28 cellular contexts compared by ENCODE assay signal in genomic region chr18:66792466-66792865, GRCh38.
DNase-seq lines count a peak whose midpoint lies in the region; ATAC-seq and TF ChIP-seq lines count a peak whose summit lies in the region.
"Had no signal": no experiment of that assay in that cellular context is flagged by ENCODE, and none has a peak within 500 bp of the region (broad histone marks: within the 10 kb centered on the region; RNA-seq: fewer than 3 reads in every experiment).

No MANE protein-coding gene starts in this region.

- POLR2A ChIA-PET in WTC11 (lab: Charles Lee): no interaction called here

- no peaks in the 10 kb centered on the region for H4K20me1 ChIP-seq in GM23338 (replicated peaks; ENCODE audit: insufficient read depth)

- no peak overlapping the region for H3K23ac ChIP-seq in mesenchymal stem cell (ENCODE audit: low read length in 2 of 2)

- no peaks in the 10 kb centered on the region for H3K36me3 Mint-ChIP-seq in GM23338 (ENCODE audit: low read depth)
- H3K36me3 Mint-ChIP-seq in WTC11: no peaks in the 10 kb centered on the region
- H3K36me3 Mint-ChIP-seq: activated naive CD4-positive, alpha-beta T cell treated with anti-CD3 and anti-CD28 coated beads, Interleukin-2, amount 50 U/mL, for 72 hours; mesothelial cell of epicardium; naive thymus-derived CD4-positive, alpha-beta T cell; stimulated activated memory B cell treated with anti-CD40 and anti-IgM and Interleukin-4, amounts not matched to agents 10 μg/mL and 1 μg/mL and 100 μg/mL, for 72 hours had no signal

- no peak overlapping the region for H2BK15ac ChIP-seq in mesenchymal stem cell (ENCODE audit: low read depth, poor library complexity, severe bottlenecking)

- no peaks in the 10 kb centered on the region for H3K9me2 ChIP-seq in GM23338 (ENCODE audit: insufficient read depth)

- H3K14ac ChIP-seq in mesenchymal stem cell (ENCODE audit: low read length in 2 of 2): no peak overlapping the region

- no peak overlapping the region for H3K4ac ChIP-seq in mesenchymal stem cell (ENCODE audit: low read depth in 1 of 2, low read length in 2 of 2)

- H3K4me1 Mint-ChIP-seq in GM23338 (peaks cover 4% of the 10 kb centered on the region; the same call in 2 of the 3 replicates), WTC11 (peaks cover 3% of the 10 kb centered on the region)
- H3K4me1 Mint-ChIP-seq: naive thymus-derived CD4-positive, alpha-beta T cell; stimulated activated memory B cell treated with anti-CD40 and anti-IgM and Interleukin-4, amounts not matched to agents 10 μg/mL and 1 μg/mL and 100 μg/mL, for 72 hours had no signal

- no peaks in the 10 kb centered on the region for H3K4me1 ChIP-seq in GM23338 (ENCODE audit: insufficient read depth)
- no peaks in the 10 kb centered on the region for H3K4me1 ChIP-seq in mesenchymal stem cell (ENCODE audit: control insufficient read depth, insufficient read depth, low read depth, low read length)
- H3K4me1 ChIP-seq: esophagus muscularis mucosa, gastroesophageal sphincter had no signal

- no peak overlapping the region for H2AFZ ChIP-seq in GM23338
- H2AFZ ChIP-seq in mesenchymal stem cell (ENCODE audit: low read depth, low read length): no peak overlapping the region

- H3K18ac ChIP-seq in mesenchymal stem cell (ENCODE audit: low read depth in 1 of 2, low read length in 2 of 2): no peak overlapping the region

- H3K36me3 ChIP-seq in GM23338 (ENCODE audit: insufficient read depth) (no peaks in the 10 kb centered on the region), mesenchymal stem cell (ENCODE audit: control insufficient read depth in 1 of 2, insufficient read depth in 2 of 2, low read depth in 1 of 2, low read length in 2 of 2) (no peaks in the 10 kb centered on the region)
- H3K36me3 ChIP-seq: esophagus muscularis mucosa, gastroesophageal sphincter had no signal

- H3K9ac ChIP-seq in mesenchymal stem cell (ENCODE audit: low read length): no peak overlapping the region

- no peaks in the 10 kb centered on the region for H3K9me3 Mint-ChIP-seq in GM23338
- no peaks in the 10 kb centered on the region for H3K9me3 Mint-ChIP-seq in WTC11
- H3K9me3 Mint-ChIP-seq: activated naive CD4-positive, alpha-beta T cell treated with anti-CD3 and anti-CD28 coated beads, Interleukin-2, amount 50 U/mL, for 72 hours; mesothelial cell of epicardium; stimulated activated memory B cell treated with anti-CD40 and anti-IgM and Interleukin-4, amounts not matched to agents 10 μg/mL and 1 μg/mL and 100 μg/mL, for 72 hours had no signal

- no peak for TF ChIP-seq CTCF in GM23338 (conservative IDR thresholded peaks at IDR 0.05; ENCODE audit: low read depth in 2 of 2)
- TF ChIP-seq CTCF in WTC11 (IDR thresholded peaks at IDR 0.05): no peak
- no peak for TF ChIP-seq CTCF in fibroblast of pulmonary artery (IDR thresholded peaks at IDR 0.05; ENCODE audit: low read length, missing control alignments)
- no peak for TF ChIP-seq CTCF in GM13976 (IDR thresholded peaks at IDR 0.05; ENCODE audit: borderline replicate concordance, control extremely low read depth, extremely low read depth, insufficient read depth, missing control alignments)

- no peaks in the 10 kb centered on the region for H3K79me1 ChIP-seq in mesenchymal stem cell (replicated peaks; ENCODE audit: low read length, poor library complexity, severe bottlenecking)

- H3K27me3 ChIP-seq in GM23338 (ENCODE audit: insufficient read depth) (no peaks in the 10 kb centered on the region), mesenchymal stem cell (ENCODE audit: control insufficient read depth in 1 of 2, insufficient read depth in 1 of 2, low read length in 2 of 2) (no peaks in the 10 kb centered on the region)
- H3K27me3 ChIP-seq: esophagus muscularis mucosa, gastroesophageal sphincter had no signal

- no peaks in the 10 kb centered on the region for H3K79me2 ChIP-seq in GM23338 (replicated peaks; ENCODE audit: insufficient read depth)

- ATAC-seq in GM23338: no peak
- no peak for ATAC-seq in WTC11
- no peak for ATAC-seq in HG03520 (IDR thresholded peaks at IDR 0.05; ENCODE audit: unreplicated experiment)
- ATAC-seq: activated naive CD4-positive, alpha-beta T cell treated with anti-CD3 and anti-CD28 coated beads, Interleukin-2, amount 50 U/mL, for 72 hours; gastroesophageal sphincter; left colon; naive thymus-derived CD4-positive, alpha-beta T cell; Right ventricle myocardium inferior; stimulated activated memory B cell treated with anti-CD40 and anti-IgM and Interleukin-4, amounts not matched to agents 10 μg/mL and 1 μg/mL and 100 μg/mL, for 72 hours had no signal

- peaks cover 2% of the 10 kb centered on the region for H3K27me3 Mint-ChIP-seq in GM23338 (ENCODE audit: insufficient read depth, low read depth, poor library complexity)
- H3K27me3 Mint-ChIP-seq in WTC11 (ENCODE audit: low read depth): no peaks in the 10 kb centered on the region
- H3K27me3 Mint-ChIP-seq: naive thymus-derived CD4-positive, alpha-beta T cell; stimulated activated memory B cell treated with anti-CD40 and anti-IgM and Interleukin-4, amounts not matched to agents 10 μg/mL and 1 μg/mL and 100 μg/mL, for 72 hours had no signal

- H3K4me2 ChIP-seq in GM23338: no peak overlapping the region
- H3K4me2 ChIP-seq in mesenchymal stem cell (ENCODE audit: low read length, poor library complexity, severe bottlenecking): no peak overlapping the region

- H3K4me3 ChIP-seq in GM23338 (no peak overlapping the region), fibroblast of pulmonary artery (replicated peaks; ENCODE audit: low read depth, low read length) (no peak overlapping the region), mesenchymal stem cell (ENCODE audit: insufficient read depth in 1 of 2, low read depth in 1 of 2, low read length in 2 of 2) (no peak overlapping the region)
- H3K4me3 ChIP-seq: esophagus muscularis mucosa, gastroesophageal sphincter had no signal

- H4K8ac ChIP-seq in mesenchymal stem cell (ENCODE audit: low read length): no peak overlapping the region

- H3K4me3 Mint-ChIP-seq in GM23338 (no peak overlapping the region), WTC11 (no peak overlapping the region)
- H3K4me3 Mint-ChIP-seq: mesothelial cell of epicardium; naive thymus-derived CD4-positive, alpha-beta T cell; stimulated activated memory B cell treated with anti-CD40 and anti-IgM and Interleukin-4, amounts not matched to agents 10 μg/mL and 1 μg/mL and 100 μg/mL, for 72 hours had no signal

- no peak overlapping the region for H2BK120ac ChIP-seq in mesenchymal stem cell (ENCODE audit: low read depth, low read length)

- H3F3A ChIP-seq in GM23338 (replicated peaks; ENCODE audit: low read depth): no peaks in the 10 kb centered on the region

- in situ Hi-C loops in GM13976 (cut with MboI; ENCODE audit: low sequenced_read_pairs, unreplicated experiment): no loop called here

- WGBS in mesenchymal stem cell: 43% methylated on average over 2 of the region's 3 CpGs

- no peak overlapping the region for H4K91ac ChIP-seq in mesenchymal stem cell (ENCODE audit: low read length)

- no peak overlapping the region for H2AK5ac ChIP-seq in mesenchymal stem cell (ENCODE audit: low read length, severe bottlenecking)

- peak overlapping the region; percentile 9 for H2BK5ac ChIP-seq in mesenchymal stem cell (ENCODE audit: low read depth, low read length, poor library complexity, severe bottlenecking)

- H3K27ac Mint-ChIP-seq in GM23338 (peak overlapping the region; percentile 35; the same call in 1 of the 2 replicates), WTC11 (peak overlapping the region; percentile 82; the same call in 1 of the 2 replicates)
- H3K27ac Mint-ChIP-seq: activated naive CD4-positive, alpha-beta T cell treated with anti-CD3 and anti-CD28 coated beads, Interleukin-2, amount 50 U/mL, for 72 hours; mesothelial cell of epicardium; naive thymus-derived CD4-positive, alpha-beta T cell; stimulated activated memory B cell treated with anti-CD40 and anti-IgM and Interleukin-4, amounts not matched to agents 10 μg/mL and 1 μg/mL and 100 μg/mL, for 72 hours had no signal

- DNase-seq in GM23338 (ENCODE audit: low spot score): no peak
- DNase-seq in WTC11 (ENCODE audit: low spot score): no peak
- DNase-seq in fibroblast of pulmonary artery (ENCODE audit: low read depth): peak; percentile 49
- DNase-seq in mesenchymal stem cell: peak; percentile 6
- DNase-seq in GM13976 (ENCODE audit: low spot score): no peak
- DNase-seq in COR-L47 (lab: John Stamatoyannopoulos, UW): no peak
- DNase-seq in superior temporal gyrus (ENCODE audit: extremely low spot score): no peak
- DNase-seq: ACHN; activated CD8-positive, alpha-beta memory T cell treated with anti-CD3 and anti-CD28 coated beads, Interleukin-2, amount 50 U/mL, for 4 hours; aorta; cerebellar nuclear complex; DND-41; effector CD8-positive, alpha-beta T cell; HCEC 1CT; Karpas-422; left colon; naive thymus-derived CD4-positive, alpha-beta T cell; NCI-H1694; NCI-H2171 treated with DMSO at 0.1 percent for 48 hours; NCI-H748 treated with DMSO at 0.1 percent for 48 hours; stimulated activated CD4-positive, alpha-beta T cell treated with anti-CD3 and anti-CD28 coated beads, Interleukin-4, amount 100 ng/mL, for 1 hour had no signal

- CTCF ChIA-PET in WTC11 (lab: Charles Lee): no interaction called here

- H2BK12ac ChIP-seq in mesenchymal stem cell (ENCODE audit: low read length in 2 of 2): no peak overlapping the region

- H3K27ac ChIP-seq in GM23338 (ENCODE audit: low read depth) (no peak overlapping the region), mesenchymal stem cell (ENCODE audit: low read length, poor library complexity, severe bottlenecking) (no peak overlapping the region)
- H3K27ac ChIP-seq: esophagus muscularis mucosa, gastroesophageal sphincter had no signal

- no peaks in the 10 kb centered on the region for H3K9me3 ChIP-seq in mesenchymal stem cell (ENCODE audit: control insufficient read depth, low read length)
- H3K9me3 ChIP-seq: esophagus muscularis mucosa, gastroesophageal sphincter had no signal

TF ChIP-seq in GM23338, 12 proteins besides CTCF, POLR2A, EP300 and RAD21 (continues in another document):
- no peak for TF ChIP-seq POLR2AphosphoS5 (IDR thresholded peaks at IDR 0.05; ENCODE audit: low read depth)

TF ChIP-seq in WTC11, 78 proteins besides CTCF, POLR2A, EP300 and RAD21 (continues in another document):
- TF ChIP-seq, protein P1, sequence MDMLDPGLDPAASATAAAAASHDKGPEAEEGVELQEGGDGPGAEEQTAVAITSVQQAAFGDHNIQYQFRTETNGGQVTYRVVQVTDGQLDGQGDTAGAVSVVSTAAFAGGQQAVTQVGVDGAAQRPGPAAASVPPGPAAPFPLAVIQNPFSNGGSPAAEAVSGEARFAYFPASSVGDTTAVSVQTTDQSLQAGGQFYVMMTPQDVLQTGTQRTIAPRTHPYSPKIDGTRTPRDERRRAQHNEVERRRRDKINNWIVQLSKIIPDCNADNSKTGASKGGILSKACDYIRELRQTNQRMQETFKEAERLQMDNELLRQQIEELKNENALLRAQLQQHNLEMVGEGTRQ (CRISPR knock-in tag; IDR thresholded peaks at IDR 0.05): no peak
- no peak for TF ChIP-seq JUN (CRISPR knock-in tag; IDR thresholded peaks at IDR 0.05)

Comparison
In these comparisons a context has a peak if more than half of its experiments do, and no peak if none do; other contexts are left out.
1. DNase-seq: peak in fibroblast of pulmonary artery (single experiment) and mesenchymal stem cell (single experiment); none in GM23338 (single experiment), WTC11 (single experiment), GM13976 (single experiment), COR-L47 (single experiment) and superior temporal gyrus (single experiment).